13 cellular contexts compared by ENCODE assay signal in genomic region chr4:166143227-166143626, GRCh38.
DNase-seq lines count a peak whose midpoint lies in the region; ATAC-seq, FAIRE-seq and TF ChIP-seq lines count a peak whose summit lies in the region.
"Had no signal": no experiment of that assay in that cellular context is flagged by ENCODE, and none has a peak within 500 bp of the region (broad histone marks: within the 10 kb centered on the region; RNA-seq: fewer than 3 reads in every experiment).

No MANE protein-coding gene starts in this region.

- no peaks in the 10 kb centered on the region for H3K27me3 Mint-ChIP-seq in astrocyte (ENCODE audit: low read depth, unreplicated experiment)

- H3K9ac ChIP-seq in astrocyte (ENCODE audit: low read length): no peak overlapping the region

- ATAC-seq in gastrocnemius medialis: no peak
- ATAC-seq in HG03159 (IDR thresholded peaks at IDR 0.05; ENCODE audit: unreplicated experiment): no peak
- ATAC-seq: naive thymus-derived CD8-positive, alpha-beta T cell had no signal

- no peaks in the 10 kb centered on the region for H3K27me3 ChIP-seq in astrocyte (ENCODE audit: insufficient read depth, low read length)
- H3K27me3 ChIP-seq in gastrocnemius medialis: no peaks in the 10 kb centered on the region

- H3K27ac ChIP-seq in astrocyte (ENCODE audit: low read depth, low read length) (no peak overlapping the region), gastrocnemius medialis (no peak overlapping the region)
- H3K27ac ChIP-seq: C4-2B had no signal

- H3K9me3 ChIP-seq in astrocyte (ENCODE audit: insufficient read depth, low read depth, low read length) (no peaks in the 10 kb centered on the region), gastrocnemius medialis (no peaks in the 10 kb centered on the region)

- H3K27ac Mint-ChIP-seq in astrocyte (ENCODE audit: unreplicated experiment): no peak overlapping the region
- H3K27ac Mint-ChIP-seq: naive thymus-derived CD8-positive, alpha-beta T cell had no signal

- no peak overlapping the region for H3K4me3 Mint-ChIP-seq in astrocyte (ENCODE audit: unreplicated experiment)
- H3K4me3 Mint-ChIP-seq: naive thymus-derived CD8-positive, alpha-beta T cell had no signal

- H3K4me1 Mint-ChIP-seq in astrocyte (ENCODE audit: low read depth, unreplicated experiment): no peaks in the 10 kb centered on the region
- H3K4me1 Mint-ChIP-seq: naive thymus-derived CD8-positive, alpha-beta T cell had no signal

- H3K4me3 ChIP-seq in GM12865 (ENCODE audit: low read depth, low read length) (no peak overlapping the region), astrocyte (ENCODE audit: insufficient read depth, low read depth, low read length) (no peak overlapping the region), gastrocnemius medialis (no peak overlapping the region)

- H3K9me3 Mint-ChIP-seq in astrocyte (ENCODE audit: unreplicated experiment): no peaks in the 10 kb centered on the region
- H3K9me3 Mint-ChIP-seq: naive thymus-derived CD8-positive, alpha-beta T cell had no signal

- H3K36me3 Mint-ChIP-seq in astrocyte (ENCODE audit: low read depth, unreplicated experiment): no peaks in the 10 kb centered on the region
- H3K36me3 Mint-ChIP-seq: naive thymus-derived CD8-positive, alpha-beta T cell had no signal

- TF ChIP-seq POLR2A in gastrocnemius medialis (IDR thresholded peaks at IDR 0.05): no peak

- H3K4me2 ChIP-seq in astrocyte (ENCODE audit: low read length): no peak overlapping the region

- H3K4me1 ChIP-seq in astrocyte (ENCODE audit: insufficient read depth, low read length) (no peaks in the 10 kb centered on the region), gastrocnemius medialis (no peaks in the 10 kb centered on the region)

- H3K36me3 ChIP-seq in astrocyte (ENCODE audit: insufficient read depth, low read length): no peaks in the 10 kb centered on the region
- no peaks in the 10 kb centered on the region for H3K36me3 ChIP-seq in gastrocnemius medialis

- no peak overlapping the region for H2AFZ ChIP-seq in astrocyte (ENCODE audit: low read depth, low read length)

- DNase-seq in A172 (ENCODE audit: low spot score) (peak; percentile 85), GM12865 (ENCODE audit: low read depth) (peak; percentile 60), NCI-H226 (peak; percentile 50), astrocyte (ENCODE audit: low read depth) (peak; percentile 60), SIG-M5 treated with dmso at 0.1 percent for 504 hours (lab: John Stamatoyannopoulos, UW; ENCODE audit: unreplicated experiment) (no peak), NCI-H2107 (lab: John Stamatoyannopoulos, UW) (no peak), gastrocnemius medialis (no peak)
- DNase-seq: naive thymus-derived CD8-positive, alpha-beta T cell; NCI-H2171; substantia nigra had no signal

- FAIRE-seq in astrocyte (lab: Jason Lieb, UNC): no peak
- FAIRE-seq: TTC549 had no signal

- in situ Hi-C loops in gastrocnemius medialis (cut with MboI; ENCODE audit: low sequenced_read_pairs in 4 of 4): no loop called here

- H4K20me1 ChIP-seq in astrocyte (ENCODE audit: insufficient read depth, low read length): no peaks in the 10 kb centered on the region

- H3K79me2 ChIP-seq in astrocyte (ENCODE audit: insufficient read depth, low read length): no peaks in the 10 kb centered on the region

- intact Hi-C loops in gastrocnemius medialis (cut with DNase I; ENCODE audit: low total_unique reads): no loop called here

- TF ChIP-seq CTCF in GM12865 (IDR thresholded peaks at IDR 0.05; ENCODE audit: insufficient read depth, low read depth, low read length, missing control alignments) (no peak), astrocyte (IDR thresholded peaks at IDR 0.05; ENCODE audit: insufficient read depth, low read depth, low read length) (no peak), gastrocnemius medialis (IDR thresholded peaks at IDR 0.05 in 4 of 5, conservative IDR thresholded peaks at IDR 0.05 in 1 of 5) (no peak)

Comparison
In these comparisons a context has a peak if more than half of its experiments do, and no peak if none do; other contexts are left out.
1. DNase-seq: peak in A172 (single experiment), GM12865 (single experiment), NCI-H226 (single experiment) and astrocyte (single experiment); none in SIG-M5 treated with dmso at 0.1 percent for 504 hours (single experiment), NCI-H2107 (single experiment) and gastrocnemius medialis (0 of 2).